Comparison of ENCODE assay signal across 16 cellular contexts in the genomic region with DNA sequence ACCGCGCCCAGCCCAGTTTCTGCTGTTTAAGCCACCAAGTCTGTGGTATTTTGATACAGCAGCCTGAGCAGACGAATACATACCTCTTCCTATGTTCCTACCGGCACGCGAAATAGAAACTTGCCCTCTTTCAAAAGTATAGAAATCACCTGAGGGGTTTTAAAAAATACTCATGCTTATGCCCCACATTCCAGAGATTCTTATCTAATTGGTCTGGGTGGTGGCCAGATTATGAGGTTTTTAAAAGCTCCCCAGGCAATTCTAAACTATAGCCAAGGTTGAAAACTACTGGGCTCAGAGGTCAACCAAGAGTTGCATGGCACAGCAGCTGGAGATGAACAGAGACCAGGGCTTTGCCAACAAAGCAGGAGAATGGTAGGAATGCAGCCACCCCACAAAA. TPM values are rescaled to one million over a fixed set of nuclear protein-coding genes. Genes with fewer than 3 reads are reported as not detected.
A peak's percentile ranks its signal among the peaks of the same experiment; 100 is the strongest.
DNase-seq lines count a peak whose midpoint lies in the region; ATAC-seq and TF ChIP-seq lines count a peak whose summit lies in the region.
"Had no signal": no experiment of that assay in that cellular context is flagged by ENCODE, and none has a peak within 500 bp of the region (broad histone marks: within the 10 kb centered on the region; RNA-seq: fewer than 3 reads in every experiment).

No MANE protein-coding gene starts in this region.

- DNase-seq in activated T-cell treated with anti-CD3 and anti-CD28 coated beads, Interleukin-2, amount 50 U/mL, for 72 hours, result no peak
- DNase-seq in activated T-cell treated with anti-CD3 and anti-CD28 coated beads for 4 hours (no peak), HAP-1 (ENCODE audit: low spot score in 2 of 2) (peak; percentile 33 to 54), RWPE2 (ENCODE audit: low spot score) (no peak), renal cortical epithelial cell (ENCODE audit: low read depth) (peak; percentile 15), NCI-H2171 (lab: John Stamatoyannopoulos, UW) (no peak)
- DNase-seq in stimulated activated naive CD4-positive, alpha-beta T cell treated with Interleukin-2 at 50 U/mL for 16 hours (lab: John Stamatoyannopoulos, UW), result no peak
- DNase-seq: C1 segment of cervical spinal cord, IMR-90, Kasumi-1, NCI-H1417, NCI-H187 treated with DMSO at 0.1 percent for 48 hours, NCI-H446, NCI-H69, RPMI8226 had no signal

- H3K4me3 ChIP-seq in HAP-1, result no peak overlapping the region
- no peak overlapping the region for H3K4me3 ChIP-seq in RWPE2 (ENCODE audit: severe bottlenecking)
- H3K4me3 ChIP-seq: SJSA1 had no signal

- H3K4me1 ChIP-seq in HAP-1 (peaks cover 4% of the 10 kb centered on the region), RWPE2 (ENCODE audit: insufficient read depth, poor library complexity, severe bottlenecking) (peaks cover 9% of the 10 kb centered on the region)

- H3K9me3 ChIP-seq in HAP-1, result no peaks in the 10 kb centered on the region; the same call in 1 of the 2 replicates
- no peaks in the 10 kb centered on the region for H3K9me3 ChIP-seq in RWPE2 (ENCODE audit: severe bottlenecking)
- H3K9me3 ChIP-seq: SJSA1 had no signal

- in situ Hi-C loops in HAP-1 (cut with MboI; ENCODE audit: low sequenced_read_pairs), result no loop called here

- no peak overlapping the region for H3K27ac Mint-ChIP-seq in activated T-cell treated with anti-CD3 and anti-CD28 coated beads, Interleukin-2, amount 50 U/mL, for 72 hours

- no peak for ATAC-seq in activated T-cell treated with anti-CD3 and anti-CD28 coated beads, Interleukin-2, amount 50 U/mL, for 72 hours (replicated peaks in 1 of 2)
- peak; percentile 45 for ATAC-seq in RWPE2 (ENCODE audit: low read depth)

- H3K4me1 Mint-ChIP-seq in activated T-cell treated with anti-CD3 and anti-CD28 coated beads, Interleukin-2, amount 50 U/mL, for 72 hours (ENCODE audit: low read depth), result peaks cover 37% of the 10 kb centered on the region

- H3K27me3 ChIP-seq in HAP-1 (ENCODE audit: low read depth) (no peaks in the 10 kb centered on the region), RWPE2 (ENCODE audit: insufficient read depth, poor library complexity, severe bottlenecking) (no peaks in the 10 kb centered on the region)
- H3K27me3 ChIP-seq: SJSA1 had no signal

- TF ChIP-seq CTCF in RWPE2 (IDR thresholded peaks at IDR 0.05; ENCODE audit: poor library complexity, severe bottlenecking), result no peak

- peaks cover 13 to 26% of the 10 kb centered on the region in 2 donors for H3K36me3 Mint-ChIP-seq in activated T-cell treated with anti-CD3 and anti-CD28 coated beads, Interleukin-2, amount 50 U/mL, for 72 hours (ENCODE audit: insufficient read depth in 2 of 2)

- no peaks in the 10 kb centered on the region for H3K9me3 Mint-ChIP-seq in activated T-cell treated with anti-CD3 and anti-CD28 coated beads, Interleukin-2, amount 50 U/mL, for 72 hours

- peak overlapping the region; percentile 19 for H3K27ac ChIP-seq in RWPE2 (ENCODE audit: poor library complexity, severe bottlenecking)
- H3K27ac ChIP-seq: SJSA1 had no signal

- peak overlapping the region; percentile 17 to 32 for H3K4me3 Mint-ChIP-seq in activated T-cell treated with anti-CD3 and anti-CD28 coated beads, Interleukin-2, amount 50 U/mL, for 72 hours

- no peaks in the 10 kb centered on the region for H3K27me3 Mint-ChIP-seq in activated T-cell treated with anti-CD3 and anti-CD28 coated beads, Interleukin-2, amount 50 U/mL, for 72 hours (ENCODE audit: low read depth)

- H3K36me3 ChIP-seq in HAP-1 (replicated peaks), result no peaks in the 10 kb centered on the region
- H3K36me3 ChIP-seq in RWPE2 (ENCODE audit: low read depth), result no peaks in the 10 kb centered on the region
- H3K36me3 ChIP-seq: SJSA1 had no signal

RNA-seq across cellular contexts. Expression of a gene that starts 24.9 kb away (rescaled TPM):
- 100 to 1,000 TPM; 608 to 684 TPM for total RNA-seq in activated T-cell treated with anti-CD3 and anti-CD28 coated beads, Interleukin-2, amount 50 U/mL, for 72 hours
- total RNA-seq in renal cortical epithelial cell, result 60.4 and 223 TPM in 2 replicates

Comparison
In these comparisons a context has a peak if more than half of its experiments do, and no peak if none do; other contexts are left out.
1. DNase-seq: peak in HAP-1 (2 of 2) and renal cortical epithelial cell (single experiment); none in activated T-cell treated with anti-CD3 and anti-CD28 coated beads, Interleukin-2, amount 50 U/mL, for 72 hours (0 of 2), activated T-cell treated with anti-CD3 and anti-CD28 coated beads for 4 hours (single experiment), RWPE2 (single experiment), stimulated activated naive CD4-positive, alpha-beta T cell treated with Interleukin-2 at 50 U/mL for 16 hours (single experiment) and NCI-H2171 (single experiment).